In genomic region chr2:231795525-231796327, GRCh38 we compare ENCODE assay signal across 8 cellular contexts.
DNase-seq lines count a peak whose midpoint lies in the region; ATAC-seq and TF ChIP-seq lines count a peak whose summit lies in the region.

No MANE protein-coding gene starts in this region.

- peaks cover 28% of the 10 kb centered on the region for H3K36me3 ChIP-seq in brain microvascular endothelial cell (replicated peaks)
- peaks cover 64 to 67% of the 10 kb centered on the region in 2 donors for H3K36me3 ChIP-seq in muscle layer of duodenum (ENCODE audit: control insufficient read depth in 1 of 2, insufficient read depth in 2 of 2, low read length in 2 of 2)

- in situ Hi-C loops in brain microvascular endothelial cell (cut with HindIII; ENCODE audit: low pct_ligation_motif_present, low sequenced_read_pairs): no loop called here

- TF ChIP-seq CTCF in NB4 (IDR thresholded peaks at IDR 0.05; ENCODE audit: low read depth, low read length): peak; percentile 34
- peak; percentile 62 for TF ChIP-seq CTCF in brain microvascular endothelial cell (IDR thresholded peaks at IDR 0.05; ENCODE audit: low read depth, low read length, missing control alignments)

- DNase-seq in EH (ENCODE audit: low read depth) (peak; percentile 86), NB4 (ENCODE audit: low read depth) (peak; percentile 44), brain microvascular endothelial cell (peak; percentile 73), NCI-H1930 (lab: John Stamatoyannopoulos, UW) (no peak)
- DNase-seq in NK-92 treated with Interleukin-12 subunit alpha and Interleukin-12 subunit beta, amount 100 ng/mL, for 24 hours (lab: John Stamatoyannopoulos, UW): no peak

- no peak for TF ChIP-seq POLR2A in NB4 (IDR thresholded peaks at IDR 0.05; ENCODE audit: extremely low read depth, insufficient read length)

- H3K27ac ChIP-seq in brain microvascular endothelial cell: no peak overlapping the region
- peak overlapping the region; percentile 17 for H3K27ac ChIP-seq in muscle layer of duodenum (ENCODE audit: low read length)

- no peak for ATAC-seq in GM19035 (IDR thresholded peaks at IDR 0.05; ENCODE audit: unreplicated experiment)
- ATAC-seq in HG02678 (IDR thresholded peaks at IDR 0.05; ENCODE audit: unreplicated experiment): no peak

- peaks cover 0 to 4% of the 10 kb centered on the region in 2 donors for H3K4me1 ChIP-seq in muscle layer of duodenum (ENCODE audit: control insufficient read depth in 1 of 2, insufficient read depth in 2 of 2, low read length in 2 of 2)

- H3K27me3 ChIP-seq in brain microvascular endothelial cell (replicated peaks): no peaks in the 10 kb centered on the region
- no peaks in the 10 kb centered on the region for H3K27me3 ChIP-seq in muscle layer of duodenum (ENCODE audit: low read depth, low read length)

- H3K4me3 ChIP-seq in NB4 (ENCODE audit: low read depth, low read length) (no peak overlapping the region), brain microvascular endothelial cell (ENCODE audit: low read depth, low read length) (no peak overlapping the region), muscle layer of duodenum (ENCODE audit: low read depth in 1 of 2, low read length in 2 of 2) (no peak overlapping the region)

- H3K9me3 ChIP-seq in muscle layer of duodenum (ENCODE audit: control insufficient read depth in 1 of 2, low read length in 2 of 2): no peaks in the 10 kb centered on the region

Comparison
In these comparisons a context has a peak if more than half of its experiments do, and no peak if none do; other contexts are left out.
1. DNase-seq: peak in EH (single experiment), NB4 (single experiment) and brain microvascular endothelial cell (single experiment); none in NK-92 treated with Interleukin-12 subunit alpha and Interleukin-12 subunit beta, amount 100 ng/mL, for 24 hours (single experiment) and NCI-H1930 (0 of 2).